11 cellular contexts compared by ENCODE assay signal in genomic region chr10:74854610-74855009, GRCh38. TPM values are rescaled to one million over a fixed set of nuclear protein-coding genes. Genes with fewer than 3 reads are reported as not detected.
A peak's percentile ranks its signal among the peaks of the same experiment; 100 is the strongest.
DNase-seq lines count a peak whose midpoint lies in the region; ATAC-seq and TF ChIP-seq lines count a peak whose summit lies in the region.
"Had no signal": no experiment of that assay in that cellular context is flagged by ENCODE, and none has a peak within 500 bp of the region (broad histone marks: within the 10 kb centered on the region; RNA-seq: fewer than 3 reads in every experiment).

No MANE protein-coding gene starts in this region.

- peaks cover 10% of the 10 kb centered on the region for H3K4me1 ChIP-seq in neural progenitor cell
- H3K4me1 ChIP-seq in SJCRH30 = no peaks in the 10 kb centered on the region

- H3K36me3 Mint-ChIP-seq in activated T-helper 17 cell treated with anti-CD3 and anti-CD28 coated beads, Interleukin-2, amount 50 U/mL, for 72 hours (ENCODE audit: low read depth) = peaks cover 10% of the 10 kb centered on the region
- H3K36me3 Mint-ChIP-seq in neural progenitor cell = peaks cover 14% of the 10 kb centered on the region

- no peak overlapping the region for H3K27ac ChIP-seq in neural progenitor cell
- no peak overlapping the region for H3K27ac ChIP-seq in SJCRH30

- no peaks in the 10 kb centered on the region for H3K27me3 Mint-ChIP-seq in activated T-helper 17 cell treated with anti-CD3 and anti-CD28 coated beads, Interleukin-2, amount 50 U/mL, for 72 hours
- H3K27me3 Mint-ChIP-seq in neural progenitor cell (ENCODE audit: insufficient read depth, low read depth) = peaks cover 2% of the 10 kb centered on the region

- H3K27me3 ChIP-seq in neural progenitor cell = no peaks in the 10 kb centered on the region
- no peaks in the 10 kb centered on the region for H3K27me3 ChIP-seq in SJCRH30

- H3K36me3 ChIP-seq in neural progenitor cell (no peaks in the 10 kb centered on the region), SJCRH30 (no peaks in the 10 kb centered on the region)

- H3K79me2 ChIP-seq in neural progenitor cell (ENCODE audit: low read depth) = peaks cover 93% of the 10 kb centered on the region

- H2AFZ ChIP-seq in neural progenitor cell (replicated peaks) = no peak overlapping the region

- peaks cover 20% of the 10 kb centered on the region for H3K4me1 Mint-ChIP-seq in activated T-helper 17 cell treated with anti-CD3 and anti-CD28 coated beads, Interleukin-2, amount 50 U/mL, for 72 hours
- H3K4me1 Mint-ChIP-seq in neural progenitor cell = peaks cover 12% of the 10 kb centered on the region

- H3K9me3 ChIP-seq in neural progenitor cell (ENCODE audit: low read depth) = no peaks in the 10 kb centered on the region
- H3K9me3 ChIP-seq in SJCRH30 (replicated peaks) = no peaks in the 10 kb centered on the region

- no peaks in the 10 kb centered on the region for H4K20me1 ChIP-seq in neural progenitor cell (ENCODE audit: low read depth)

- peak overlapping the region; percentile 62 for H3K27ac Mint-ChIP-seq in activated T-helper 17 cell treated with anti-CD3 and anti-CD28 coated beads, Interleukin-2, amount 50 U/mL, for 72 hours
- H3K27ac Mint-ChIP-seq in neural progenitor cell = no peak overlapping the region

- peak; percentile 39 for DNase-seq in DMS 273 (lab: John Stamatoyannopoulos, UW; ENCODE audit: unreplicated experiment)
- no peak for DNase-seq in DMS 273 treated with DMSO at 0.1 percent for 48 hours (lab: John Stamatoyannopoulos, UW)
- no peak for DNase-seq in neural progenitor cell (ENCODE audit: low spot score)
- no peak for DNase-seq in SJCRH30
- no peak for DNase-seq in NCI-H2171 (lab: John Stamatoyannopoulos, UW)
- no peak for DNase-seq in GM19238 (ENCODE audit: insufficient read length, low spot score)
- DNase-seq: 8988T; activated effector memory CD4-positive, alpha-beta T cell treated with Interleukin-2 at 50 U/mL for 16 hours; effector CD8-positive, alpha-beta T cell had no signal

- no peaks in the 10 kb centered on the region for H3K9me3 Mint-ChIP-seq in activated T-helper 17 cell treated with anti-CD3 and anti-CD28 coated beads, Interleukin-2, amount 50 U/mL, for 72 hours
- peaks cover 5% of the 10 kb centered on the region for H3K9me3 Mint-ChIP-seq in neural progenitor cell

- ATAC-seq in HG02610 (IDR thresholded peaks at IDR 0.05; ENCODE audit: unreplicated experiment) = peak; percentile 35
- no peak for ATAC-seq in activated T-helper 17 cell treated with anti-CD3 and anti-CD28 coated beads, Interleukin-2, amount 50 U/mL, for 72 hours (replicated peaks)

- no peak overlapping the region for H3K4me3 ChIP-seq in neural progenitor cell
- H3K4me3 ChIP-seq in SJCRH30 = no peak overlapping the region

- no peaks in the 10 kb centered on the region for H3F3A ChIP-seq in neural progenitor cell (ENCODE audit: low read depth)

- H3K4me2 ChIP-seq in neural progenitor cell = no peak overlapping the region

- H3K9ac ChIP-seq in neural progenitor cell = peak overlapping the region; percentile 36

- TF ChIP-seq CTCF in neural progenitor cell (IDR thresholded peaks at IDR 0.05) = no peak

- H3K4me3 Mint-ChIP-seq in activated T-helper 17 cell treated with anti-CD3 and anti-CD28 coated beads, Interleukin-2, amount 50 U/mL, for 72 hours = peak overlapping the region; percentile 52
- H3K4me3 Mint-ChIP-seq in neural progenitor cell = no peak overlapping the region

RNA-seq across cellular contexts. Expression of gene KAT6B, which starts 28.2 kb away (rescaled TPM):
- total RNA-seq in activated T-helper 17 cell treated with anti-CD3 and anti-CD28 coated beads, Interleukin-2, amount 50 U/mL, for 72 hours = 10 to 100 TPM; 20.5 to 25.9 TPM
- 21.3 and 27.3 TPM in 2 replicates for total RNA-seq in neural progenitor cell (ENCODE audit: low replicate concordance)
- 18.5 and 21.1 TPM in 2 replicates for total RNA-seq in SJCRH30 (2014; rRNA removed; shearing (Covaris generic))
